In the genomic region with DNA sequence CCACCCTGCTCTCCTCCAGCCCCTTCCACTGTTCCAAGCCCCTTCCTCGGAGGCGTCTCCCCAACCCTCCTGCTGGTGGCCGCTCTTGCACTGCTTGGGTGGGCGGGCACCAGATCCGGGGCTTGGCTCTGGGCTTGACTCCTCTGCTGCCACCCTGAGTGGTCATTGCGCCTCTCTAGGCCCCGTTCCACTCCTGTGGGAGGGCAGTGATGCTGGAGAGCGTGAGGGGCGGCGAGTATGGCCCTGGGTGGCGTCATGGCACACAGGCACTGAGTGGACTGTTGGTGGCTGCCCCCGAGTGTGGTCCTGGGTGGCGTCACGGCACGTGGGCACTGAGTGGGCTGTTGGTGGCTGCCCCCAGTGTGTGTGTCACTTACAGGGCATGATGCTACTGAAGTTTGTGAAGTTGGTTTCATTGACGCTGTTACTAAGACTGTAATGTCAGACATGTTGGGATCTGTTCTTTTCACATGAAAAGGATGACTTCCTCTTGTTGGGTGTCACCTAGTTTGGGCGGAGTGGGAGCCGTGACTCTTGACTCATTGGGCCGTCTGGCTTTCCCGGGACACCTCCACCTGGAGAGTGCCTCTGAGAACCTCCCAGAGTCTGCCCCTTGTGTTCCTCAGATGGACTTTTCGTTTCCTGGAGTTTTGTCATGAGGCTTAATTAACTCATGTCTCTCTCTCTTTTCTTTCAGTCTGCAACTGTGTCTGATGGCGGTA, we compare ENCODE assay signal across 11 cellular contexts. TPM values are rescaled to one million over a fixed set of nuclear protein-coding genes. Genes with fewer than 3 reads are reported as not detected.
DNase-seq lines count a peak whose midpoint lies in the region; ATAC-seq, FAIRE-seq and TF ChIP-seq lines count a peak whose summit lies in the region.
"Had no signal": no experiment of that assay in that cellular context is flagged by ENCODE, and none has a peak within 500 bp of the region (broad histone marks: within the 10 kb centered on the region; RNA-seq: fewer than 3 reads in every experiment).

No MANE protein-coding gene starts in this region.

- H3K36me3 Mint-ChIP-seq in H9 (ENCODE audit: insufficient read depth in 1 of 3, low read depth in 3 of 3) (peaks cover 0 to 7% (median 7%) of the 10 kb centered on the region in 3 experiments; a peak in 5 of 7 replicates), HFFc6 (ENCODE audit: low read depth) (peaks cover 8% of the 10 kb centered on the region)
- H3K36me3 Mint-ChIP-seq in stimulated activated naive B cell treated with anti-CD40 and anti-IgM and Interleukin-4, amounts not matched to agents 10 μg/mL and 1 μg/mL and 100 μg/mL, for 72 hours, result peaks cover 5 to 13% of the 10 kb centered on the region in 2 donors

- H2BK12ac ChIP-seq in H9 (ENCODE audit: insufficient read length, low read depth, low read length), result no peak overlapping the region

- peaks cover 3% of the 10 kb centered on the region for H3K27me3 Mint-ChIP-seq in H9 (ENCODE audit: low read depth)
- H3K27me3 Mint-ChIP-seq in stimulated activated naive B cell treated with anti-CD40 and anti-IgM and Interleukin-4, amounts not matched to agents 10 μg/mL and 1 μg/mL and 100 μg/mL, for 72 hours, result peaks cover 12 to 21% of the 10 kb centered on the region in 2 donors
- peaks cover 6% of the 10 kb centered on the region for H3K27me3 Mint-ChIP-seq in HFFc6 (ENCODE audit: insufficient read depth)

- H3K4me1 Mint-ChIP-seq in H9 (peaks cover 49 to 58% of the 10 kb centered on the region in 2 experiments), HFFc6 (ENCODE audit: low read depth) (peaks cover 34% of the 10 kb centered on the region)
- peaks cover 37 to 61% of the 10 kb centered on the region in 2 donors for H3K4me1 Mint-ChIP-seq in stimulated activated naive B cell treated with anti-CD40 and anti-IgM and Interleukin-4, amounts not matched to agents 10 μg/mL and 1 μg/mL and 100 μg/mL, for 72 hours

- H3K79me1 ChIP-seq in H9 (ENCODE audit: insufficient read depth, low read depth, low read length, poor library complexity, severe bottlenecking), result no peaks in the 10 kb centered on the region

- H3K9me3 ChIP-seq in H9 (ENCODE audit: control insufficient read depth, low read depth, low read length) (peaks cover 5% of the 10 kb centered on the region), K562 (replicated peaks; ENCODE audit: control insufficient read depth, insufficient read depth, low read depth, low read length) (no peaks in the 10 kb centered on the region), left lung (peaks cover 0 to 1% of the 10 kb centered on the region in 2 donors)

- no peaks in the 10 kb centered on the region for H4K20me1 ChIP-seq in H9 (ENCODE audit: control insufficient read depth, insufficient read depth, insufficient read length)
- peaks cover 2% of the 10 kb centered on the region; the same call in 1 of the 2 replicates for H4K20me1 ChIP-seq in K562 (replicated peaks; ENCODE audit: control insufficient read depth, insufficient read depth, low read length)

- CTCF ChIA-PET in K562 (lab: Yijun Ruan, JAX; ENCODE audit: low intra/inter-chr PET ratio), result no interaction called here

- TF ChIP-seq CTCF in H9 (conservative IDR thresholded peaks at IDR 0.05) (no peak), K562 (IDR thresholded peaks at IDR 0.05 in 2 of 3, conservative IDR thresholded peaks at IDR 0.05 in 1 of 3; ENCODE audit: insufficient read depth in 2 of 3, low read depth in 1 of 3, low read length in 3 of 3) (no peak), left lung (IDR thresholded peaks at IDR 0.05) (no peak), HFFc6 (IDR thresholded peaks at IDR 0.05) (no peak)

- no peak for TF ChIP-seq EP300 in K562 (IDR thresholded peaks at IDR 0.05; ENCODE audit: low read length)

- H3K27me3 ChIP-seq in H9 (ENCODE audit: insufficient read depth, low read length) (no peaks in the 10 kb centered on the region), K562 (ENCODE audit: control insufficient read depth in 2 of 2, insufficient read depth in 2 of 2, low read length in 2 of 2) (peaks cover 52 to 71% of the 10 kb centered on the region in 2 experiments), left lung (no peaks in the 10 kb centered on the region)

- no peak overlapping the region for H3K4ac ChIP-seq in H9 (ENCODE audit: low read depth, low read length)

- peaks cover 3% of the 10 kb centered on the region; the same call in 1 of the 2 replicates for H3K4me1 ChIP-seq in H9 (ENCODE audit: insufficient read depth, low read length)
- H3K4me1 ChIP-seq in K562 (replicated peaks in 1 of 2; ENCODE audit: control insufficient read depth in 2 of 2, insufficient read depth in 2 of 2, low read length in 2 of 2), result peaks cover 0 to 25% of the 10 kb centered on the region in 2 experiments; a peak in 2 of 5 replicates
- peaks cover 0 to 64% of the 10 kb centered on the region in 2 donors for H3K4me1 ChIP-seq in left lung

- no CpG with 5 or more reads among the region's 22 CpGs for WGBS in H9 (ENCODE audit: extremely low coverage, insufficient read length, low lambda C conversion rate)
- 5% methylated on average over 20 of the region's 22 CpGs for WGBS in K562 (ENCODE audit: insufficient coverage, low coverage, missing lambda C conversion rate)

- no peak for TF ChIP-seq POLR2A in K562 (conservative IDR thresholded peaks at IDR 0.05)

- H3K18ac ChIP-seq in H9 (ENCODE audit: insufficient read length, low read depth, low read length), result no peak overlapping the region

- no peak overlapping the region for H2BK15ac ChIP-seq in H9 (ENCODE audit: low read depth, low read length)

- no peak for DNase-seq in H9
- DNase-seq in K562 (ENCODE audit: extremely low read depth in 1 of 4, low spot score in 3 of 4), result no peak
- DNase-seq in left lung, result peak in 1 of 2 donors; percentile 76
- DNase-seq in stimulated activated naive B cell treated with anti-CD40 and anti-IgM and Interleukin-4, amounts not matched to agents 10 μg/mL and 1 μg/mL and 100 μg/mL, for 72 hours, result no peak
- DNase-seq in HFFc6, result no peak
- DNase-seq in NCI-H2081 treated with DMSO at 0.1 percent for 48 hours (lab: John Stamatoyannopoulos, UW), result no peak
- no peak for DNase-seq in DMS153 (lab: John Stamatoyannopoulos, UW)
- DNase-seq: NCI-H524 had no signal

- peak overlapping the region; percentile 82 for H4K91ac ChIP-seq in H9 (ENCODE audit: insufficient read length, low read depth, low read length)

- no peaks in the 10 kb centered on the region for H3K23me2 ChIP-seq in H9 (ENCODE audit: insufficient read length, low read depth, low read length, poor library complexity, severe bottlenecking)

- no peak overlapping the region for H3K23ac ChIP-seq in H9 (ENCODE audit: insufficient read length, low read depth, low read length)

- BruUV-seq in K562 (replicated peaks; lab: Mats Ljungman, UMichigan), result no TSS peak

- H3K27ac ChIP-seq in H9 (ENCODE audit: insufficient read length, low read depth, low read length) (no peak overlapping the region), K562 (ENCODE audit: extremely low read depth, low read depth, low read length) (no peak overlapping the region), left lung (peak overlapping the region; percentile 81 to 86)
- H3K27ac ChIP-seq: KMS-11 had no signal

- no peak overlapping the region for H2BK20ac ChIP-seq in H9 (ENCODE audit: low read depth, low read length, poor library complexity, severe bottlenecking)

- H3K27ac Mint-ChIP-seq in H9, result peak overlapping the region; percentile 52 to 88 (median 74); a peak in 5 of 7 replicates
- H3K27ac Mint-ChIP-seq in stimulated activated naive B cell treated with anti-CD40 and anti-IgM and Interleukin-4, amounts not matched to agents 10 μg/mL and 1 μg/mL and 100 μg/mL, for 72 hours, result peak overlapping the region; percentile 93
- no peak overlapping the region for H3K27ac Mint-ChIP-seq in HFFc6
- H3K27ac Mint-ChIP-seq: T-cell had no signal

- H3K36me3 ChIP-seq in K562 (ENCODE audit: control insufficient read depth, insufficient read depth, low read length), result no peaks in the 10 kb centered on the region
- H3K36me3 ChIP-seq in left lung, result no peaks in the 10 kb centered on the region

- in situ Hi-C loops in K562 (cut with MboI), result no loop called here

- no peaks in the 10 kb centered on the region for H3K9me1 ChIP-seq in K562 (ENCODE audit: control insufficient read depth, insufficient read depth, low read length)

- H3K4me3 ChIP-seq in K562 (no peak overlapping the region), left lung (peak overlapping the region in 1 of 2 donors; percentile 31)

- H2BK120ac ChIP-seq in H9 (ENCODE audit: low read depth, low read length, poor library complexity, severe bottlenecking), result no peak overlapping the region

- no peak overlapping the region for H3T11ph ChIP-seq in H9 (ENCODE audit: low read length)

- H3K9ac ChIP-seq in H9 (ENCODE audit: extremely low read depth, insufficient read length, low read length) (no peak overlapping the region), K562 (ENCODE audit: insufficient read depth in 1 of 2, low read depth in 2 of 2, low read length in 2 of 2) (peak overlapping the region in 1 of 2 experiments; percentile 58; a peak in 2 of 4 replicates)
- H3K9ac ChIP-seq: KMS-11 had no signal

- no peak overlapping the region for H4K8ac ChIP-seq in H9 (replicated peaks; ENCODE audit: insufficient read length, low read depth, low read length)

- H3K79me2 ChIP-seq in H9 (ENCODE audit: insufficient read depth, low read length) (no peaks in the 10 kb centered on the region), K562 (ENCODE audit: control insufficient read depth, insufficient read depth, low read length) (no peaks in the 10 kb centered on the region)

- H2AFZ ChIP-seq in H9 (ENCODE audit: low read length) (no peak overlapping the region), K562 (ENCODE audit: low read depth, low read length) (no peak overlapping the region)

- no peak for FAIRE-seq in K562 (lab: Jason Lieb, UNC)

- ATAC-seq in K562, result no peak
- ATAC-seq in left lung, result peak; percentile 1
- ATAC-seq in stimulated activated naive B cell treated with anti-CD40 and anti-IgM and Interleukin-4, amounts not matched to agents 10 μg/mL and 1 μg/mL and 100 μg/mL, for 72 hours (replicated peaks), result no peak
- ATAC-seq in GM21576 (IDR thresholded peaks at IDR 0.05; ENCODE audit: unreplicated experiment), result no peak

- H3K4me2 ChIP-seq in H9 (ENCODE audit: insufficient read depth, insufficient read length, low read length), result no peak overlapping the region
- H3K4me2 ChIP-seq in K562 (ENCODE audit: insufficient read depth, low read length), result no peak overlapping the region; the same call in 1 of the 2 replicates
- H3K4me2 ChIP-seq: KMS-11 had no signal

- H3K56ac ChIP-seq in H9 (ENCODE audit: insufficient read length, low read depth, low read length), result no peak overlapping the region

- H3K9me3 Mint-ChIP-seq in H9, result peaks cover 7 to 9% of the 10 kb centered on the region in 2 experiments
- peaks cover 6 to 10% of the 10 kb centered on the region in 2 donors for H3K9me3 Mint-ChIP-seq in stimulated activated naive B cell treated with anti-CD40 and anti-IgM and Interleukin-4, amounts not matched to agents 10 μg/mL and 1 μg/mL and 100 μg/mL, for 72 hours
- peaks cover 14% of the 10 kb centered on the region for H3K9me3 Mint-ChIP-seq in HFFc6

- H2AK5ac ChIP-seq in H9 (ENCODE audit: insufficient read length, low read length), result no peak overlapping the region

- POLR2A ChIA-PET in K562 (lab: Yijun Ruan, JAX), result no interaction called here

- H3K4me3 Mint-ChIP-seq in H9 (no peak overlapping the region), HFFc6 (no peak overlapping the region)
- peak overlapping the region; percentile 53 for H3K4me3 Mint-ChIP-seq in stimulated activated naive B cell treated with anti-CD40 and anti-IgM and Interleukin-4, amounts not matched to agents 10 μg/mL and 1 μg/mL and 100 μg/mL, for 72 hours

- no peak overlapping the region for H4K5ac ChIP-seq in H9 (ENCODE audit: insufficient read length, low read depth, low read length)

- intact Hi-C loops in K562 (cut with micrococcal nuclease), result no loop called here
- intact Hi-C loops in left lung (cut with DNase I), result no loop called here

- H2BK5ac ChIP-seq in H9 (ENCODE audit: insufficient read length, low read length), result no peak overlapping the region

- TF ChIP-seq RAD21 in K562 (CRISPR knock-in tag; conservative IDR thresholded peaks at IDR 0.05 in 1 of 2, IDR thresholded peaks at IDR 0.05 in 1 of 2), result no peak

- H3K14ac ChIP-seq in H9 (ENCODE audit: insufficient read depth, low read length), result no peak overlapping the region; the same call in 1 of the 2 replicates

RNA-seq across cellular contexts. Expression of gene HGFAC, which starts 55.9 kb away (rescaled TPM):
- total RNA-seq in H9 (2021) (0.33 and 0.37 TPM in 2 replicates), K562 (2014; rRNA removed) (not detected in 2 replicates), K562 (2014; rRNA removed; fragmentation: Illumina TruSeq; extraction: Trizol) (not detected in 2 replicates), K562 (2015; rRNA removed; fragmentation: Illumina TruSeq; extraction: Trizol) (not detected in 2 replicates), K562 (2021) (0.09 TPM in 1 of 2 replicates, not detected in the other), left lung (under 1 TPM in 1 of 2 donors, not detected in 1; 0.32 TPM)
- not detected in 2 replicates for total RNA-seq in K562 (2011; cell fraction: chromatin; rRNA removed; ENCODE audit: low replicate concordance)
- not detected in 2 replicates for total RNA-seq in K562 (2011; cell fraction: nucleolus; rRNA removed)
- total RNA-seq in K562 (2011; cell fraction: nucleoplasm; rRNA removed), result not detected in 2 replicates
- polyA plus RNA-seq in K562 (2011; rRNA removed) (not detected in 2 replicates), K562 (2014; fragmentation: Illumina TruSeq; extraction: Trizol) (not detected in 2 replicates), K562 (2014; fragmentation: Nextera tagmentation; extraction: Ambion mirVana) (not detected), K562 (2014; rRNA removed) (0.13 TPM in 1 of 2 replicates, not detected in the other)
- polyA plus RNA-seq in K562 (2011; cell fraction: cytosol; rRNA removed), result not detected in 2 replicates
- 0.15 and 0.53 TPM in 2 replicates for polyA plus RNA-seq in K562 (2011; cell fraction: nucleus; rRNA removed)
- not detected in 2 replicates for polyA plus RNA-seq in K562 (2012)
- polyA minus RNA-seq in K562 (2011; rRNA and poly(A)+ RNA removed), result not detected in 2 replicates
- not detected in 2 replicates for polyA minus RNA-seq in K562 (2011; cell fraction: cytosol; rRNA and poly(A)+ RNA removed)
- polyA minus RNA-seq in K562 (2011; cell fraction: nucleus; rRNA and poly(A)+ RNA removed), result not detected in 2 replicates
- under 1 TPM in 1 of 6 experiments, not detected in 5; 0.07 TPM for total RNA-seq in HFFc6 (2021; fragmentation: NEBNext Ultra II Directional; extraction: Animal tissue kit (Norgen Biotek cat#: 25700))

Comparison
In these comparisons a context has a peak if more than half of its experiments do, and no peak if none do; other contexts are left out.
1. H3K27ac ChIP-seq: peak in left lung (2 of 2); none in H9 (single experiment) and K562 (single experiment).
2. H3K4me3 Mint-ChIP-seq: peak in stimulated activated naive B cell treated with anti-CD40 and anti-IgM and Interleukin-4, amounts not matched to agents 10 μg/mL and 1 μg/mL and 100 μg/mL, for 72 hours (2 of 2); none in H9 (0 of 2) and HFFc6 (single experiment).